Comparison of ENCODE assay signal across 24 cellular contexts in genomic region chr5:178384815-178385471, GRCh38.
DNase-seq lines count a peak whose midpoint lies in the region; ATAC-seq and TF ChIP-seq lines count a peak whose summit lies in the region.
"Had no signal": no experiment of that assay in that cellular context is flagged by ENCODE, and none has a peak within 500 bp of the region (broad histone marks: within the 10 kb centered on the region; RNA-seq: fewer than 3 reads in every experiment).

No MANE protein-coding gene starts in this region.

- no peak overlapping the region for H3K27ac ChIP-seq in Karpas-422 (ENCODE audit: low read length)
- no peak overlapping the region for H3K27ac ChIP-seq in PC-3 (ENCODE audit: low read length)
- H3K27ac ChIP-seq: coronary artery, psoas muscle, SJSA1, upper lobe of left lung had no signal

- H3K9ac ChIP-seq in Karpas-422 (ENCODE audit: low read length) (no peak overlapping the region), PC-3 (ENCODE audit: low read length) (no peak overlapping the region)

- H3K36me3 ChIP-seq in Karpas-422 (ENCODE audit: insufficient read depth, low read length) (no peaks in the 10 kb centered on the region), PC-3 (ENCODE audit: low read depth, low read length) (no peaks in the 10 kb centered on the region)
- H3K36me3 ChIP-seq: cardiac muscle cell, SJSA1, upper lobe of left lung had no signal

- no peaks in the 10 kb centered on the region for H3K4me1 Mint-ChIP-seq in activated CD8-positive, alpha-beta T cell treated with anti-CD3 and anti-CD28 coated beads, Interleukin-2, amount 10 ng/mL, durations not matched to agents 7 days and 5 days (ENCODE audit: low read depth)
- H3K4me1 Mint-ChIP-seq in activated CD8-positive, alpha-beta T cell treated with anti-CD3 and anti-CD28 coated beads for 36 hours (ENCODE audit: low read depth): no peaks in the 10 kb centered on the region
- H3K4me1 Mint-ChIP-seq in stimulated activated effector memory CD8-positive, alpha-beta T cell treated with anti-CD3 and anti-CD28 coated beads, Interleukin-12 subunit alpha, Interleukin-12 subunit beta, amount 100 ng/mL, for 72 hours: no peaks in the 10 kb centered on the region
- H3K4me1 Mint-ChIP-seq: activated naive CD8-positive, alpha-beta T cell treated with anti-CD3 and anti-CD28 coated beads, Interleukin-2, amount 50 U/mL, for 24 hours had no signal

- no peak for DNase-seq in activated CD8-positive, alpha-beta T cell treated with anti-CD3 and anti-CD28 coated beads, Interleukin-2, amount 10 ng/mL, durations not matched to agents 7 days and 5 days
- DNase-seq in activated CD8-positive, alpha-beta T cell treated with anti-CD3 and anti-CD28 coated beads for 36 hours: no peak
- peak; percentile 5 for DNase-seq in Karpas-422
- DNase-seq in left kidney (ENCODE audit: low read depth, low spot score): peak; percentile 8
- no peak for DNase-seq in stimulated activated effector memory CD8-positive, alpha-beta T cell treated with anti-CD3 and anti-CD28 coated beads, Interleukin-12 subunit alpha, Interleukin-12 subunit beta, amount 100 ng/mL, for 72 hours (ENCODE audit: low spot score in 2 of 2)
- DNase-seq in PC-3: no peak
- DNase-seq in hepatic stellate cell (ENCODE audit: low spot score): no peak
- DNase-seq in NOMO-1 treated with DMSO at 0.1 percent for 48 hours (lab: John Stamatoyannopoulos, UW; ENCODE audit: unreplicated experiment): no peak
- DNase-seq: 8988T; activated CD4-positive, CD25-positive, alpha-beta regulatory T cell; glutamatergic neuron; Kasumi-1; NCI-H1436; NCI-H2107; NCI-H345; psoas muscle; stimulated activated naive CD4-positive, alpha-beta T cell had no signal

- ATAC-seq in activated CD8-positive, alpha-beta T cell treated with anti-CD3 and anti-CD28 coated beads, Interleukin-2, amount 10 ng/mL, durations not matched to agents 7 days and 5 days: peak; percentile 14
- no peak for ATAC-seq in activated CD8-positive, alpha-beta T cell treated with anti-CD3 and anti-CD28 coated beads for 36 hours
- ATAC-seq in stimulated activated effector memory CD8-positive, alpha-beta T cell treated with anti-CD3 and anti-CD28 coated beads, Interleukin-12 subunit alpha, Interleukin-12 subunit beta, amount 100 ng/mL, for 72 hours: peak; percentile 6
- ATAC-seq in PC-3: no peak
- ATAC-seq: psoas muscle had no signal

- H3K4me2 ChIP-seq in Karpas-422 (ENCODE audit: low read depth, low read length, poor library complexity, severe bottlenecking) (no peak overlapping the region), PC-3 (ENCODE audit: low read length) (no peak overlapping the region)

- H3K27me3 Mint-ChIP-seq in activated CD8-positive, alpha-beta T cell treated with anti-CD3 and anti-CD28 coated beads, Interleukin-2, amount 10 ng/mL, durations not matched to agents 7 days and 5 days (ENCODE audit: low read depth): no peaks in the 10 kb centered on the region
- H3K27me3 Mint-ChIP-seq in activated CD8-positive, alpha-beta T cell treated with anti-CD3 and anti-CD28 coated beads for 36 hours: peaks cover 2% of the 10 kb centered on the region
- H3K27me3 Mint-ChIP-seq: activated naive CD8-positive, alpha-beta T cell treated with anti-CD3 and anti-CD28 coated beads, Interleukin-2, amount 50 U/mL, for 24 hours had no signal

- no peaks in the 10 kb centered on the region for H4K20me1 ChIP-seq in Karpas-422 (ENCODE audit: insufficient read depth, low read depth, low read length)
- no peaks in the 10 kb centered on the region for H4K20me1 ChIP-seq in PC-3 (ENCODE audit: low read length)

- POLR2A ChIA-PET in activated CD8-positive, alpha-beta T cell treated with anti-CD3 and anti-CD28 coated beads, Interleukin-2, amount 10 ng/mL, durations not matched to agents 7 days and 5 days (lab: Charles Lee): no interaction called here
- POLR2A ChIA-PET in activated CD8-positive, alpha-beta T cell treated with anti-CD3 and anti-CD28 coated beads for 36 hours (lab: Charles Lee): no interaction called here
- POLR2A ChIA-PET in PC-3 (lab: Charles Lee; ENCODE audit: unreplicated experiment): no interaction called here

- H3K4me3 ChIP-seq in Karpas-422 (ENCODE audit: low read length) (no peak overlapping the region), PC-3 (ENCODE audit: low read length) (no peak overlapping the region)
- H3K4me3 ChIP-seq: cardiac muscle cell, coronary artery, psoas muscle, SJSA1, upper lobe of left lung had no signal

- CTCF ChIA-PET in activated CD8-positive, alpha-beta T cell treated with anti-CD3 and anti-CD28 coated beads, Interleukin-2, amount 10 ng/mL, durations not matched to agents 7 days and 5 days (lab: Charles Lee): no interaction called here
- CTCF ChIA-PET in activated CD8-positive, alpha-beta T cell treated with anti-CD3 and anti-CD28 coated beads for 36 hours (lab: Charles Lee): no interaction called here
- CTCF ChIA-PET in PC-3 (lab: Charles Lee): no interaction called here

- H3K79me2 ChIP-seq in Karpas-422 (ENCODE audit: low read length) (no peaks in the 10 kb centered on the region), PC-3 (ENCODE audit: low read length) (no peaks in the 10 kb centered on the region)

- H2AFZ ChIP-seq in Karpas-422 (ENCODE audit: low read length) (no peak overlapping the region), PC-3 (ENCODE audit: low read length) (no peak overlapping the region)

- H3K9me2 ChIP-seq in Karpas-422 (replicated peaks; ENCODE audit: insufficient read depth, low read length) (no peaks in the 10 kb centered on the region), PC-3 (replicated peaks; ENCODE audit: low read length) (no peaks in the 10 kb centered on the region)

- BruUV-seq in PC-3 (replicated peaks; lab: Mats Ljungman, UMichigan): no TSS peak

- H3K4me1 ChIP-seq in Karpas-422 (ENCODE audit: low read length): no peaks in the 10 kb centered on the region
- no peaks in the 10 kb centered on the region for H3K4me1 ChIP-seq in PC-3 (ENCODE audit: insufficient read depth, low read length)
- H3K4me1 ChIP-seq: psoas muscle, SJSA1 had no signal

- intact Hi-C loops in activated CD8-positive, alpha-beta T cell treated with anti-CD3 and anti-CD28 coated beads for 36 hours (cut with micrococcal nuclease): no loop called here
- intact Hi-C loops in PC-3 (cut with micrococcal nuclease): no loop called here

- H3K9me3 ChIP-seq in Karpas-422 (ENCODE audit: low read length) (no peaks in the 10 kb centered on the region), PC-3 (ENCODE audit: low read length) (no peaks in the 10 kb centered on the region)
- H3K9me3 ChIP-seq: psoas muscle, upper lobe of left lung had no signal

- no peak overlapping the region for H3K4me3 Mint-ChIP-seq in activated CD8-positive, alpha-beta T cell treated with anti-CD3 and anti-CD28 coated beads, Interleukin-2, amount 10 ng/mL, durations not matched to agents 7 days and 5 days
- no peak overlapping the region for H3K4me3 Mint-ChIP-seq in activated CD8-positive, alpha-beta T cell treated with anti-CD3 and anti-CD28 coated beads for 36 hours
- no peak overlapping the region for H3K4me3 Mint-ChIP-seq in stimulated activated effector memory CD8-positive, alpha-beta T cell treated with anti-CD3 and anti-CD28 coated beads, Interleukin-12 subunit alpha, Interleukin-12 subunit beta, amount 100 ng/mL, for 72 hours
- H3K4me3 Mint-ChIP-seq: activated naive CD8-positive, alpha-beta T cell treated with anti-CD3 and anti-CD28 coated beads, Interleukin-2, amount 50 U/mL, for 24 hours; activated T-cell treated with anti-CD3 and anti-CD28 coated beads, Interleukin-2, amount 50 U/mL, for 72 hours; CD14-positive monocyte had no signal

- H3K27me3 ChIP-seq in Karpas-422 (ENCODE audit: low read length): no peaks in the 10 kb centered on the region
- H3K27me3 ChIP-seq in PC-3 (ENCODE audit: low read length): peaks cover 59% of the 10 kb centered on the region
- H3K27me3 ChIP-seq: cardiac muscle cell, SJSA1, upper lobe of left lung had no signal

- no peaks in the 10 kb centered on the region for H3K36me3 Mint-ChIP-seq in activated CD8-positive, alpha-beta T cell treated with anti-CD3 and anti-CD28 coated beads, Interleukin-2, amount 10 ng/mL, durations not matched to agents 7 days and 5 days (ENCODE audit: low read depth)
- no peaks in the 10 kb centered on the region for H3K36me3 Mint-ChIP-seq in activated CD8-positive, alpha-beta T cell treated with anti-CD3 and anti-CD28 coated beads for 36 hours (ENCODE audit: low read depth)
- H3K36me3 Mint-ChIP-seq in stimulated activated effector memory CD8-positive, alpha-beta T cell treated with anti-CD3 and anti-CD28 coated beads, Interleukin-12 subunit alpha, Interleukin-12 subunit beta, amount 100 ng/mL, for 72 hours: no peaks in the 10 kb centered on the region
- H3K36me3 Mint-ChIP-seq: CD14-positive monocyte had no signal

- no peak overlapping the region for H3K27ac Mint-ChIP-seq in activated CD8-positive, alpha-beta T cell treated with anti-CD3 and anti-CD28 coated beads, Interleukin-2, amount 10 ng/mL, durations not matched to agents 7 days and 5 days
- H3K27ac Mint-ChIP-seq in activated CD8-positive, alpha-beta T cell treated with anti-CD3 and anti-CD28 coated beads for 36 hours: no peak overlapping the region
- H3K27ac Mint-ChIP-seq in stimulated activated effector memory CD8-positive, alpha-beta T cell treated with anti-CD3 and anti-CD28 coated beads, Interleukin-12 subunit alpha, Interleukin-12 subunit beta, amount 100 ng/mL, for 72 hours: no peak overlapping the region
- H3K27ac Mint-ChIP-seq: activated naive CD8-positive, alpha-beta T cell treated with anti-CD3 and anti-CD28 coated beads, Interleukin-2, amount 50 U/mL, for 24 hours; activated T-cell treated with anti-CD3 and anti-CD28 coated beads, Interleukin-2, amount 50 U/mL, for 72 hours had no signal

- TF ChIP-seq CTCF in activated CD8-positive, alpha-beta T cell treated with anti-CD3 and anti-CD28 coated beads for 36 hours (IDR thresholded peaks at IDR 0.05): no peak
- no peak for TF ChIP-seq CTCF in PC-3 (conservative IDR thresholded peaks at IDR 0.05; ENCODE audit: low read depth, low read length)

- no peaks in the 10 kb centered on the region for H3F3A ChIP-seq in PC-3 (ENCODE audit: low read length, unreplicated experiment)

- H3K9me3 Mint-ChIP-seq in activated CD8-positive, alpha-beta T cell treated with anti-CD3 and anti-CD28 coated beads, Interleukin-2, amount 10 ng/mL, durations not matched to agents 7 days and 5 days (ENCODE audit: insufficient read depth): no peaks in the 10 kb centered on the region
- no peaks in the 10 kb centered on the region for H3K9me3 Mint-ChIP-seq in activated CD8-positive, alpha-beta T cell treated with anti-CD3 and anti-CD28 coated beads for 36 hours
- H3K9me3 Mint-ChIP-seq in stimulated activated effector memory CD8-positive, alpha-beta T cell treated with anti-CD3 and anti-CD28 coated beads, Interleukin-12 subunit alpha, Interleukin-12 subunit beta, amount 100 ng/mL, for 72 hours: no peaks in the 10 kb centered on the region
- H3K9me3 Mint-ChIP-seq: activated naive CD8-positive, alpha-beta T cell treated with anti-CD3 and anti-CD28 coated beads, Interleukin-2, amount 50 U/mL, for 24 hours; activated T-cell treated with anti-CD3 and anti-CD28 coated beads, Interleukin-2, amount 50 U/mL, for 72 hours; CD14-positive monocyte had no signal

Comparison
In these comparisons a context has a peak if more than half of its experiments do, and no peak if none do; other contexts are left out.
1. ATAC-seq: peak in activated CD8-positive, alpha-beta T cell treated with anti-CD3 and anti-CD28 coated beads, Interleukin-2, amount 10 ng/mL, durations not matched to agents 7 days and 5 days (single experiment) and stimulated activated effector memory CD8-positive, alpha-beta T cell treated with anti-CD3 and anti-CD28 coated beads, Interleukin-12 subunit alpha, Interleukin-12 subunit beta, amount 100 ng/mL, for 72 hours (single experiment); none in activated CD8-positive, alpha-beta T cell treated with anti-CD3 and anti-CD28 coated beads for 36 hours (single experiment) and PC-3 (single experiment).
2. DNase-seq: peak in Karpas-422 (single experiment) and left kidney (single experiment); none in activated CD8-positive, alpha-beta T cell treated with anti-CD3 and anti-CD28 coated beads, Interleukin-2, amount 10 ng/mL, durations not matched to agents 7 days and 5 days (single experiment), activated CD8-positive, alpha-beta T cell treated with anti-CD3 and anti-CD28 coated beads for 36 hours (single experiment), stimulated activated effector memory CD8-positive, alpha-beta T cell treated with anti-CD3 and anti-CD28 coated beads, Interleukin-12 subunit alpha, Interleukin-12 subunit beta, amount 100 ng/mL, for 72 hours (0 of 2), PC-3 (single experiment), hepatic stellate cell (single experiment) and NOMO-1 treated with DMSO at 0.1 percent for 48 hours (single experiment).